Comparison of ENCODE assay signal across 8 cellular contexts in genomic region chr5:1599005-1599722, GRCh38.
A peak's percentile ranks its signal among the peaks of the same experiment; 100 is the strongest.
DNase-seq lines count a peak whose midpoint lies in the region; ATAC-seq, FAIRE-seq and TF ChIP-seq lines count a peak whose summit lies in the region.
"Not testable (repeated sequence)": the region's sequence is repeated elsewhere in the genome, so short reads cannot be mapped to it uniquely, and the experiment has no call there.

No MANE protein-coding gene starts in this region.

- H3K27ac ChIP-seq in RWPE1; astrocyte (ENCODE audit: low read depth, low read length): not testable (repeated sequence)

- POLR2A ChIA-PET in RWPE1 (lab: Yijun Ruan, JAX; ENCODE audit: low non-redundant PET): not testable (repeated sequence)

- not testable (repeated sequence) for H3K4me2 ChIP-seq in Loucy (ENCODE audit: low read depth, low read length, poor library complexity, severe bottlenecking); astrocyte (ENCODE audit: low read length)

- not testable (repeated sequence) for H3K9ac ChIP-seq in Loucy (ENCODE audit: low read depth, low read length, poor library complexity, severe bottlenecking); astrocyte (ENCODE audit: low read length)

- H3K27me3 Mint-ChIP-seq in astrocyte (ENCODE audit: low read depth, unreplicated experiment): peaks cover 15% of the 10 kb centered on the region

- H3K36me3 Mint-ChIP-seq in astrocyte (ENCODE audit: low read depth, unreplicated experiment): not testable (repeated sequence)

- not testable (repeated sequence) for H3K36me3 ChIP-seq in Loucy (ENCODE audit: insufficient read depth, low read length); astrocyte (ENCODE audit: insufficient read depth, low read length)

- H3F3A ChIP-seq in Loucy (ENCODE audit: low read depth): not testable (repeated sequence)

- H3K4me3 ChIP-seq in Loucy (ENCODE audit: low read length, poor library complexity, severe bottlenecking); astrocyte (ENCODE audit: insufficient read depth, low read depth, low read length): not testable (repeated sequence)

- not testable (repeated sequence) for FAIRE-seq in D721Med (lab: Jason Lieb, UNC); astrocyte (lab: Jason Lieb, UNC)

- not testable (repeated sequence) for H3K4me3 Mint-ChIP-seq in astrocyte (ENCODE audit: unreplicated experiment)

- H3K9me2 ChIP-seq in Loucy (replicated peaks; ENCODE audit: low read depth, low read length): not testable (repeated sequence)

- DNase-seq in D721Med (ENCODE audit: insufficient read length, low spot score); RWPE1 (ENCODE audit: low spot score): not testable (repeated sequence)
- DNase-seq in astrocyte (ENCODE audit: low read depth): peak; percentile 19
- DNase-seq in fibroblast of peridontal ligament (ENCODE audit: extremely low read depth): peak; percentile 68
- DNase-seq in midbrain (lab: John Stamatoyannopoulos, UW): peak; percentile 4
- DNase-seq in superior temporal gyrus (ENCODE audit: extremely low spot score): peak; percentile 53

- H3K27me3 ChIP-seq in Loucy (ENCODE audit: insufficient read depth, low read length, poor library complexity, severe bottlenecking): not testable (repeated sequence)
- H3K27me3 ChIP-seq in astrocyte (ENCODE audit: insufficient read depth, low read length): peaks cover 30% of the 10 kb centered on the region

- H4K20me1 ChIP-seq in Loucy (ENCODE audit: insufficient read depth, low read length, poor library complexity, severe bottlenecking); astrocyte (ENCODE audit: insufficient read depth, low read length): not testable (repeated sequence)

- not testable (repeated sequence) for H3K4me1 ChIP-seq in Loucy (ENCODE audit: insufficient read depth, low read length, poor library complexity, severe bottlenecking); astrocyte (ENCODE audit: insufficient read depth, low read length)

- peak; percentile 39 for ATAC-seq in GM18907 (IDR thresholded peaks at IDR 0.05; ENCODE audit: unreplicated experiment)

- H3K27ac Mint-ChIP-seq in astrocyte (ENCODE audit: unreplicated experiment): not testable (repeated sequence)

- not testable (repeated sequence) for H3K79me2 ChIP-seq in Loucy (ENCODE audit: insufficient read depth, low read length); astrocyte (ENCODE audit: insufficient read depth, low read length)

- not testable (repeated sequence) for H2AFZ ChIP-seq in Loucy (ENCODE audit: low read length); astrocyte (ENCODE audit: low read depth, low read length)

- not testable (repeated sequence) for H3K9me3 Mint-ChIP-seq in astrocyte (ENCODE audit: unreplicated experiment)

- H3K4me1 Mint-ChIP-seq in astrocyte (ENCODE audit: low read depth, unreplicated experiment): not testable (repeated sequence)

- H3K9me3 ChIP-seq in Loucy (ENCODE audit: insufficient read depth, low read depth, low read length); astrocyte (ENCODE audit: insufficient read depth, low read depth, low read length): not testable (repeated sequence)

- TF ChIP-seq CTCF in D721Med (IDR thresholded peaks at IDR 0.05; ENCODE audit: insufficient read depth, missing control alignments) (peak; percentile 32), Loucy (conservative IDR thresholded peaks at IDR 0.05; ENCODE audit: low read length) (peak; percentile 29), RWPE1 (conservative IDR thresholded peaks at IDR 0.05; ENCODE audit: low read depth) (peak; percentile 36; the same call in 1 of the 2 replicates), astrocyte (IDR thresholded peaks at IDR 0.05; ENCODE audit: insufficient read depth, low read depth, low read length) (peak; percentile 27)

- CTCF ChIA-PET in RWPE1 (lab: Yijun Ruan, JAX): interaction anchor here (0.7 kb wide), 1 partner anchor 238 kb away, joined by 6 read pairs; no protein-coding TSS in a partner anchor
